In genomic region chr16:69941251-69942098, GRCh38 we compare ENCODE assay signal across 23 cellular contexts. TPM values are rescaled to one million over a fixed set of nuclear protein-coding genes. Genes with fewer than 3 reads are reported as not detected.
DNase-seq lines count a peak whose midpoint lies in the region; ATAC-seq and TF ChIP-seq lines count a peak whose summit lies in the region.
"Had no signal": no experiment of that assay in that cellular context is flagged by ENCODE, and none has a peak within 500 bp of the region (broad histone marks: within the 10 kb centered on the region; RNA-seq: fewer than 3 reads in every experiment).

No MANE protein-coding gene starts in this region.

- CTCF ChIA-PET in activated CD4-positive, alpha-beta T cell treated with anti-CD3 and anti-CD28 coated beads for 36 hours (lab: Charles Lee), result no interaction called here

- TF ChIP-seq CTCF in body of pancreas (IDR thresholded peaks at IDR 0.05) (no peak), liver (IDR thresholded peaks at IDR 0.05; ENCODE audit: low read depth, low read length, missing input control) (no peak), mucosa of descending colon (IDR thresholded peaks at IDR 0.05) (no peak)

- H3K27me3 Mint-ChIP-seq in activated CD4-positive, alpha-beta T cell treated with anti-CD3 and anti-CD28 coated beads for 36 hours, result no peaks in the 10 kb centered on the region
- H3K27me3 Mint-ChIP-seq: activated CD4-positive, alpha-beta memory T cell treated with anti-CD3 and anti-CD28 coated beads for 36 hours; activated naive CD8-positive, alpha-beta T cell treated with anti-CD3 and anti-CD28 coated beads, Interleukin-2, amount 10 ng/mL, durations not matched to agents 7 days and 5 days; T-cell had no signal

- H3K9me3 Mint-ChIP-seq in activated CD4-positive, alpha-beta T cell treated with anti-CD3 and anti-CD28 coated beads for 36 hours (ENCODE audit: low read depth), result no peaks in the 10 kb centered on the region
- H3K9me3 Mint-ChIP-seq: activated CD4-positive, alpha-beta memory T cell treated with anti-CD3 and anti-CD28 coated beads for 36 hours; activated naive CD8-positive, alpha-beta T cell treated with anti-CD3 and anti-CD28 coated beads, Interleukin-2, amount 10 ng/mL, durations not matched to agents 7 days and 5 days; activated T-cell treated with anti-CD3 and anti-CD28 coated beads, Interleukin-2, amount 50 U/mL, for 72 hours; immature natural killer cell; nephron; T-cell had no signal

- H3K4me1 ChIP-seq in body of pancreas (no peaks in the 10 kb centered on the region), liver (ENCODE audit: control insufficient read depth in 4 of 4, insufficient read depth in 4 of 4, low read length in 3 of 4) (peaks cover 2 to 20% (median 12%) of the 10 kb centered on the region in 4 donors), subcutaneous abdominal adipose tissue (ENCODE audit: control insufficient read depth in 5 of 5, insufficient read depth in 5 of 5, low read length in 5 of 5) (peaks cover 0 to 22% (median 20%) of the 10 kb centered on the region in 5 donors), mucosa of descending colon (ENCODE audit: low read depth) (no peaks in the 10 kb centered on the region)

- H3K9me3 ChIP-seq in body of pancreas (no peaks in the 10 kb centered on the region), liver (ENCODE audit: control insufficient read depth in 4 of 4, low read length in 3 of 4) (no peaks in the 10 kb centered on the region), subcutaneous abdominal adipose tissue (ENCODE audit: control insufficient read depth in 5 of 5, low read length in 5 of 5) (no peaks in the 10 kb centered on the region), mucosa of descending colon (no peaks in the 10 kb centered on the region)
- H3K9me3 ChIP-seq: esophagus muscularis mucosa, heart left ventricle had no signal

- intact Hi-C loops in body of pancreas (cut with DNase I), result no loop called here
- intact Hi-C loops in mucosa of descending colon (cut with DNase I, micrococcal nuclease), result no loop called here
- intact Hi-C loops in activated CD4-positive, alpha-beta T cell treated with anti-CD3 and anti-CD28 coated beads for 36 hours (cut with DNase I, micrococcal nuclease), result no loop called here

- DNase-seq in DMS79 treated with DMSO at 0.1 percent for 48 hours (lab: John Stamatoyannopoulos, UW) (peak; percentile 85), body of pancreas (no peak), GDM1 (lab: John Stamatoyannopoulos, UW) (no peak), mucosa of descending colon (no peak), T-helper 1 cell (no peak)
- no peak for DNase-seq in activated CD4-positive, alpha-beta T cell treated with anti-CD3 and anti-CD28 coated beads for 36 hours
- DNase-seq: activated CD4-positive, alpha-beta memory T cell treated with anti-CD3 and anti-CD28 coated beads for 36 hours; activated naive CD8-positive, alpha-beta T cell treated with anti-CD3 and anti-CD28 coated beads, Interleukin-2, amount 10 ng/mL, durations not matched to agents 7 days and 5 days; activated T-cell treated with anti-CD3 and anti-CD28 coated beads, Interleukin-2, amount 50 U/mL, for 72 hours; COR-L47; EL; immature natural killer cell; NCI-H1930; NCI-H446 treated with DMSO at 0.1 percent for 48 hours; stimulated activated CD4-positive, alpha-beta T cell treated with anti-CD3 and anti-CD28 coated beads, Interleukin-15, amount 100 ng/mL, for 24 hours; stimulated activated naive CD4-positive, alpha-beta T cell; T-cell had no signal

- H3K27ac ChIP-seq in body of pancreas, result no peak overlapping the region
- peak overlapping the region; percentile 89 to 91 for H3K27ac ChIP-seq in liver (ENCODE audit: low read depth in 1 of 2, low read length in 2 of 2)
- H3K27ac ChIP-seq in subcutaneous abdominal adipose tissue (ENCODE audit: low read depth, low read length), result peak overlapping the region; percentile 87
- H3K27ac ChIP-seq: esophagus muscularis mucosa, heart left ventricle, VCaP had no signal

- H3K27ac Mint-ChIP-seq in activated CD4-positive, alpha-beta T cell treated with anti-CD3 and anti-CD28 coated beads for 36 hours, result no peak overlapping the region
- H3K27ac Mint-ChIP-seq: activated CD4-positive, alpha-beta memory T cell treated with anti-CD3 and anti-CD28 coated beads for 36 hours; activated naive CD8-positive, alpha-beta T cell treated with anti-CD3 and anti-CD28 coated beads, Interleukin-2, amount 10 ng/mL, durations not matched to agents 7 days and 5 days; activated T-cell treated with anti-CD3 and anti-CD28 coated beads, Interleukin-2, amount 50 U/mL, for 72 hours; immature natural killer cell; nephron; T-cell had no signal

- H3K36me3 Mint-ChIP-seq in activated CD4-positive, alpha-beta T cell treated with anti-CD3 and anti-CD28 coated beads for 36 hours (ENCODE audit: low read depth), result peaks cover 13% of the 10 kb centered on the region

- H3K27me3 ChIP-seq in body of pancreas, result no peaks in the 10 kb centered on the region
- no peaks in the 10 kb centered on the region for H3K27me3 ChIP-seq in liver (ENCODE audit: control insufficient read depth in 4 of 4, insufficient read depth in 4 of 4, low read length in 3 of 4)
- H3K27me3 ChIP-seq in subcutaneous abdominal adipose tissue (ENCODE audit: control insufficient read depth in 5 of 5, insufficient read depth in 4 of 5, low read length in 5 of 5), result no peaks in the 10 kb centered on the region
- H3K27me3 ChIP-seq: esophagus muscularis mucosa, heart left ventricle had no signal

- H3K36me3 ChIP-seq in body of pancreas (replicated peaks in 1 of 2; ENCODE audit: insufficient read depth in 1 of 2, low read depth in 2 of 2), result peaks cover 24 to 29% of the 10 kb centered on the region in 2 donors
- peaks cover 0 to 28% (median 12%) of the 10 kb centered on the region in 4 donors for H3K36me3 ChIP-seq in liver (ENCODE audit: control insufficient read depth in 4 of 4, insufficient read depth in 3 of 4, low read depth in 1 of 4, low read length in 3 of 4)
- H3K36me3 ChIP-seq in subcutaneous abdominal adipose tissue (ENCODE audit: control insufficient read depth in 5 of 5, insufficient read depth in 5 of 5, low read length in 5 of 5), result peaks cover 0 to 51% (median 43%) of the 10 kb centered on the region in 5 donors
- no peaks in the 10 kb centered on the region for H3K36me3 ChIP-seq in mucosa of descending colon (ENCODE audit: low read depth)

- no peak for TF ChIP-seq RAD21 in liver (IDR thresholded peaks at IDR 0.05)

- H3K4me3 Mint-ChIP-seq in activated CD4-positive, alpha-beta T cell treated with anti-CD3 and anti-CD28 coated beads for 36 hours, result no peak overlapping the region
- H3K4me3 Mint-ChIP-seq: activated CD4-positive, alpha-beta memory T cell treated with anti-CD3 and anti-CD28 coated beads for 36 hours; activated naive CD8-positive, alpha-beta T cell treated with anti-CD3 and anti-CD28 coated beads, Interleukin-2, amount 10 ng/mL, durations not matched to agents 7 days and 5 days; activated T-cell treated with anti-CD3 and anti-CD28 coated beads, Interleukin-2, amount 50 U/mL, for 72 hours; immature natural killer cell; nephron; T-cell had no signal

- peak; percentile 15 for ATAC-seq in body of pancreas
- no peak for ATAC-seq in mucosa of descending colon
- no peak for ATAC-seq in activated CD4-positive, alpha-beta T cell treated with anti-CD3 and anti-CD28 coated beads for 36 hours
- ATAC-seq: activated T-cell treated with anti-CD3 and anti-CD28 coated beads, Interleukin-2, amount 50 U/mL, for 72 hours; T-cell had no signal

- no peak overlapping the region for H3K4me3 ChIP-seq in body of pancreas
- no peak overlapping the region for H3K4me3 ChIP-seq in liver (ENCODE audit: low read depth in 1 of 3, low read length in 3 of 3)
- H3K4me3 ChIP-seq in subcutaneous abdominal adipose tissue (ENCODE audit: low read depth in 1 of 5, low read length in 5 of 5), result peak overlapping the region in 3 of 5 donors; percentile 1 to 46 (median 37)
- no peak overlapping the region for H3K4me3 ChIP-seq in mucosa of descending colon
- H3K4me3 ChIP-seq: esophagus muscularis mucosa, heart left ventricle had no signal

- no peak overlapping the region for H3K9ac ChIP-seq in liver (ENCODE audit: low read depth in 1 of 2, low read length in 2 of 2)
- peak overlapping the region in 1 of 5 donors; percentile 37 for H3K9ac ChIP-seq in subcutaneous abdominal adipose tissue (ENCODE audit: low read length in 5 of 5)

- no peaks in the 10 kb centered on the region for H3K4me1 Mint-ChIP-seq in activated CD4-positive, alpha-beta T cell treated with anti-CD3 and anti-CD28 coated beads for 36 hours
- H3K4me1 Mint-ChIP-seq: activated naive CD8-positive, alpha-beta T cell treated with anti-CD3 and anti-CD28 coated beads, Interleukin-2, amount 10 ng/mL, durations not matched to agents 7 days and 5 days; immature natural killer cell; T-cell had no signal

- POLR2A ChIA-PET in activated CD4-positive, alpha-beta T cell treated with anti-CD3 and anti-CD28 coated beads for 36 hours (lab: Charles Lee), result no interaction called here

- no peak for TF ChIP-seq POLR2A in body of pancreas (IDR thresholded peaks at IDR 0.05)

- 88 to 95% methylated on average over 15 to 28 of the region's 28 CpGs for WGBS in body of pancreas, 2 donors
- 45% methylated on average over 28 of the region's 28 CpGs for WGBS in liver

TF ChIP-seq in liver, 16 proteins besides CTCF, POLR2A, EP300 and RAD21 (continues in another document):
- TF ChIP-seq YY1 (IDR thresholded peaks at IDR 0.05) (peak; percentile 75), ZBTB33 (IDR thresholded peaks at IDR 0.05) (no peak), GABPA (IDR thresholded peaks at IDR 0.05 in 1 of 2, conservative IDR thresholded peaks at IDR 0.05 in 1 of 2) (no peak)

RNA-seq across cellular contexts. Expression of gene CLEC18A, which starts 9.7 kb away (rescaled TPM):
- 1 to 10 TPM in 1 of 2 donors, under 1 TPM in 1; 0.33 to 2.1 TPM for total RNA-seq in body of pancreas
- 1 to 10 TPM in 1 of 2 donors, under 1 TPM in 1; 0.05 to 1.0 TPM for total RNA-seq in liver
- polyA plus RNA-seq in liver, result under 1 TPM; 0.07 to 0.42 TPM
- 1 to 10 TPM in 2 of 3 donors, under 1 TPM in 1; 0.43 to 2.9 (median 1.6) TPM for total RNA-seq in mucosa of descending colon
- under 1 TPM; 0.32 to 0.37 TPM for total RNA-seq in activated CD4-positive, alpha-beta T cell treated with anti-CD3 and anti-CD28 coated beads for 36 hours
- polyA plus RNA-seq: immature natural killer cell had no signal

Comparison
In these comparisons a context has a peak if more than half of its experiments do, and no peak if none do; other contexts are left out.
1. H3K27ac ChIP-seq: peak in liver (2 of 2) and subcutaneous abdominal adipose tissue (single experiment); none in body of pancreas (0 of 4).
2. H3K4me3 ChIP-seq: peak in subcutaneous abdominal adipose tissue (3 of 5); none in body of pancreas (0 of 2), liver (0 of 3) and mucosa of descending colon (single experiment).